Comparison of ENCODE assay signal across 1 cellular context in genomic region chr4:105133976-105134375, GRCh38.
TF ChIP-seq lines count a peak whose summit lies in the region.

No MANE protein-coding gene starts in this region.

TF ChIP-seq in HepG2, 621 proteins besides CTCF, POLR2A, EP300 and RAD21 (continued from another document):
- TF ChIP-seq ARID5B (CRISPR knock-in tag; IDR thresholded peaks at IDR 0.05) (no peak), CSRNP2 (CRISPR knock-in tag; conservative IDR thresholded peaks at IDR 0.05; ENCODE audit: low read depth) (no peak), CEBPG (CRISPR knock-in tag; IDR thresholded peaks at IDR 0.05) (no peak), ZNF878 (CRISPR knock-in tag; IDR thresholded peaks at IDR 0.05) (no peak), CHCHD3 (CRISPR knock-in tag; IDR thresholded peaks at IDR 0.05) (no peak), ATF1 (CRISPR knock-in tag; IDR thresholded peaks at IDR 0.05) (no peak), ZNF367 (CRISPR knock-in tag; IDR thresholded peaks at IDR 0.05; ENCODE audit: borderline replicate concordance) (no peak), RAD51 (IDR thresholded peaks at IDR 0.05; ENCODE audit: borderline replicate concordance) (no peak), TOPORS (CRISPR knock-in tag; IDR thresholded peaks at IDR 0.05) (no peak), ZNF558 (CRISPR knock-in tag; IDR thresholded peaks at IDR 0.05; ENCODE audit: borderline replicate concordance) (no peak), MXD4 (CRISPR knock-in tag; IDR thresholded peaks at IDR 0.05) (no peak), RBAK (CRISPR knock-in tag; IDR thresholded peaks at IDR 0.05) (no peak), ZNF3 (CRISPR knock-in tag; IDR thresholded peaks at IDR 0.05) (no peak)
- TF ChIP-seq, protein P1, sequence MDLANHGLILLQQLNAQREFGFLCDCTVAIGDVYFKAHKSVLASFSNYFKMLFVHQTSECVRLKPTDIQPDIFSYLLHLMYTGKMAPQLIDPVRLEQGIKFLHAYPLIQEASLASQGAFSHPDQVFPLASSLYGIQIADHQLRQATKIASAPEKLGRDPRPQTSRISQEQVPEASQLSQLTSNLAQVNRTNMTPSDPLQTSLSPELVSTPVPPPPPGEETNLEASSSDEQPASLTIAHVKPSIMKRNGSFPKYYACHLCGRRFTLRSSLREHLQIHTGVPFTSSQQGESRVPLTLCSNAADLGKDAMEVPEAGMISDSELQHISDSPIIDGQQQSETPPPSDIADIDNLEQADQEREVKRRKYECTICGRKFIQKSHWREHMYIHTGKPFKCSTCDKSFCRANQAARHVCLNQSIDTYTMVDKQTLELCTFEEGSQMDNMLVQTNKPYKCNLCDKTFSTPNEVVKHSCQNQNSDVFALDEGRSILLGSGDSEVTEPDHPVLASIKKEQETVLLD (CRISPR knock-in tag; IDR thresholded peaks at IDR 0.05; ENCODE audit: low read depth): no peak
TF ChIP-seq in HepG2: peak in this region for 0.
